ENCODE assay signal across 8 cellular contexts in the genomic region with DNA sequence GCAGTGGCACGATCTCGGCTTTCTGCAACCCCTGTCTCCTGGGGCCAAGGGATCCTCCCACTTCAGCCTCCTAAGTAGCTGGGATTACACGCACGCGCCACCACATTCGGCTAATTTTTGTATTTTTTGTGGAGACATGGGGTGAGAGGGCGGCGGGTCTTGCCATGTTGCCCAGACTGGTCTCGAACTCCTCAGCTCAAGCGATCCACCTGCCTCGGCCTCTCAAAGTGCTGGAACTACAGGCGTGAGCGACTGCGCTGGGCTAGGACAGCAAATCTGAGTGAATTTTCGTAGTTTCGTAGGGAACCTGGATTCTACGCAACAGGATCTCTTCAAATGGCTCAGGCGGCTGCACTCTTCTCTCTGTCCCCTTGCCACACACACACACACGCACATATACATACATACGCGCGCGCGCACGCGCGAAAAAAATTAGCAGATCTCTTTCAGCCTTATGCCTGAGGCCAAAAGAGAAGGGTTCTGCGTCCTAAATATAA. TPM values are rescaled to one million over a fixed set of nuclear protein-coding genes. Genes with fewer than 3 reads are reported as not detected.
A peak's percentile ranks its signal among the peaks of the same experiment; 100 is the strongest.
DNase-seq lines count a peak whose midpoint lies in the region; ATAC-seq and TF ChIP-seq lines count a peak whose summit lies in the region.

No MANE protein-coding gene starts in this region.

- H3K4me1 ChIP-seq in Panc1 (ENCODE audit: control insufficient read depth, insufficient read depth, low read length), result peaks cover 3% of the 10 kb centered on the region; the same call in 1 of the 2 replicates

- CTCF ChIA-PET in Panc1 (lab: Charles Lee), result no interaction called here

- no peaks in the 10 kb centered on the region for H3K9me3 Mint-ChIP-seq in osteocyte (ENCODE audit: unreplicated experiment)

- H3K36me3 Mint-ChIP-seq in osteocyte (ENCODE audit: unreplicated experiment), result peaks cover 5% of the 10 kb centered on the region

- H3K4me3 ChIP-seq in H7 (ENCODE audit: insufficient read depth, low read depth, low read length) (peak overlapping the region; percentile 33), Panc1 (ENCODE audit: low read depth in 2 of 2, low read length in 2 of 2) (peak overlapping the region; percentile 74 to 99), epithelial cell of proximal tubule (ENCODE audit: low read depth, low read length) (peak overlapping the region; percentile 86)

- no peaks in the 10 kb centered on the region for H3K9me3 ChIP-seq in Panc1 (ENCODE audit: control insufficient read depth, insufficient read depth, low read depth, low read length)

- no peaks in the 10 kb centered on the region for H3K27me3 Mint-ChIP-seq in osteocyte (ENCODE audit: unreplicated experiment)

- H3K27ac Mint-ChIP-seq in osteocyte (ENCODE audit: unreplicated experiment), result peak overlapping the region; percentile 62

- H3K27me3 ChIP-seq in H7 (ENCODE audit: control insufficient read depth, insufficient read depth, low read length) (no peaks in the 10 kb centered on the region), Panc1 (ENCODE audit: control insufficient read depth, insufficient read depth, low read length) (no peaks in the 10 kb centered on the region)

- H3K36me3 ChIP-seq in H7 (replicated peaks; ENCODE audit: control insufficient read depth, insufficient read depth, low read length) (peaks cover 1% of the 10 kb centered on the region; the same call in 1 of the 2 replicates), Panc1 (ENCODE audit: control insufficient read depth, insufficient read depth, low read length) (peaks cover 7% of the 10 kb centered on the region; the same call in 1 of the 2 replicates)

- BruUV-seq in Panc1 (replicated peaks; lab: Mats Ljungman, UMichigan), result no TSS peak

- intact Hi-C loops in Panc1 (cut with micrococcal nuclease; ENCODE audit: unreplicated experiment) (no loop called here), posterior vena cava (cut with DNase I) (no loop called here)

- H3K4me1 Mint-ChIP-seq in osteocyte (ENCODE audit: unreplicated experiment), result peaks cover 18% of the 10 kb centered on the region

- H3K4me3 Mint-ChIP-seq in osteocyte (ENCODE audit: unreplicated experiment), result peak overlapping the region; percentile 92

- peak overlapping the region; percentile 85 for H3K27ac ChIP-seq in Panc1 (ENCODE audit: low read length)

- in situ Hi-C loops in Panc1 (cut with HindIII; ENCODE audit: low pct_unique_long_range_greater_than_20kb, low sequenced_read_pairs), result no loop called here

- DNase-seq in H7 (no peak), Panc1 (ENCODE audit: low read depth, low spot score) (no peak), epithelial cell of proximal tubule (ENCODE audit: low read depth) (no peak), osteocyte (ENCODE audit: extremely low spot score, unreplicated experiment) (no peak), posterior vena cava (ENCODE audit: low spot score) (no peak)

- TF ChIP-seq CTCF in Panc1 (IDR thresholded peaks at IDR 0.05), result no peak
- TF ChIP-seq CTCF in epithelial cell of proximal tubule (conservative IDR thresholded peaks at IDR 0.05; ENCODE audit: low read depth, low read length), result no peak
- TF ChIP-seq CTCF in osteocyte (IDR thresholded peaks at IDR 0.05), result no peak

- POLR2A ChIA-PET in Panc1 (lab: Charles Lee), result no interaction called here

- ATAC-seq in Panc1 (peak; percentile 23; the same call in 1 of the 2 replicates), GM19324 (IDR thresholded peaks at IDR 0.05; ENCODE audit: low FRiP score, unreplicated experiment) (no peak), GM19351 (IDR thresholded peaks at IDR 0.05; ENCODE audit: unreplicated experiment) (no peak), GM21723 (IDR thresholded peaks at IDR 0.05; ENCODE audit: unreplicated experiment) (no peak)

RNA-seq across cellular contexts. Expression of gene PINLYP, which starts 0.4 kb away (rescaled TPM):
- 4.9 and 6.2 TPM in 2 replicates for total RNA-seq in H7 (2014; rRNA removed; shearing (Covaris generic))
- total RNA-seq in Panc1 (2021; ENCODE audit: unreplicated experiment), result 0.21 TPM
- polyA plus RNA-seq in Panc1 (2012; ENCODE audit: insufficient read length), result 0.64 TPM
- total RNA-seq in epithelial cell of proximal tubule, result 0.43 and 2.3 TPM in 2 replicates
- total RNA-seq in osteocyte, result 0.91 and 1.2 TPM in 2 replicates
- 10 to 100 TPM in 1 of 2 donors, 1 to 10 TPM in 1; 9.1 to 12.8 TPM for total RNA-seq in posterior vena cava

RNA-seq across cellular contexts. Expression of gene XRCC1, which starts 0.7 kb away (rescaled TPM):
- 44.9 and 58.8 TPM in 2 replicates for total RNA-seq in H7 (2014; rRNA removed; shearing (Covaris generic))
- total RNA-seq in Panc1 (2021; ENCODE audit: unreplicated experiment), result 20.1 TPM
- polyA plus RNA-seq in Panc1 (2012; ENCODE audit: insufficient read length), result 27.4 TPM
- total RNA-seq in epithelial cell of proximal tubule, result 31.4 and 42.9 TPM in 2 replicates
- 37.1 and 43.2 TPM in 2 replicates for total RNA-seq in osteocyte
- total RNA-seq in posterior vena cava, result 10 to 100 TPM; 13.7 to 14.2 TPM

RNA-seq across cellular contexts. Expression of gene IRGQ, which starts 19.9 kb away (rescaled TPM):
- total RNA-seq in H7 (2014; rRNA removed; shearing (Covaris generic)), result 11.2 and 16.5 TPM in 2 replicates
- 20.4 TPM for total RNA-seq in Panc1 (2021; ENCODE audit: unreplicated experiment)
- 4.8 TPM for polyA plus RNA-seq in Panc1 (2012; ENCODE audit: insufficient read length)
- 20.8 and 21.3 TPM in 2 replicates for total RNA-seq in epithelial cell of proximal tubule
- total RNA-seq in osteocyte, result 40.9 and 45.9 TPM in 2 replicates
- 10 to 100 TPM; 19.2 to 21.0 TPM for total RNA-seq in posterior vena cava

RNA-seq across cellular contexts. Expression of gene ZNF576, which starts 20.4 kb away (rescaled TPM):
- 12.3 and 18.6 TPM in 2 replicates for total RNA-seq in H7 (2014; rRNA removed; shearing (Covaris generic))
- total RNA-seq in Panc1 (2021; ENCODE audit: unreplicated experiment) (14.1 TPM), epithelial cell of proximal tubule (6.9 and 10.9 TPM in 2 replicates), osteocyte (13.2 and 16.2 TPM in 2 replicates), posterior vena cava (10 to 100 TPM in 1 of 2 donors, 1 to 10 TPM in 1; 8.9 to 13.2 TPM)
- 16.5 TPM for polyA plus RNA-seq in Panc1 (2012; ENCODE audit: insufficient read length)

RNA-seq across cellular contexts. Expression of gene SRRM5, which starts 35.9 kb away (rescaled TPM):
- total RNA-seq in H7 (2014; rRNA removed; shearing (Covaris generic)), result 0.21 and 0.26 TPM in 2 replicates
- 0.10 TPM for total RNA-seq in Panc1 (2021; ENCODE audit: unreplicated experiment)
- polyA plus RNA-seq in Panc1 (2012; ENCODE audit: insufficient read length), result 0.22 TPM
- 0.12 TPM in 1 of 2 replicates, not detected in the other for total RNA-seq in epithelial cell of proximal tubule
- 0.24 and 0.35 TPM in 2 replicates for total RNA-seq in osteocyte
- under 1 TPM; 0.23 to 0.38 TPM for total RNA-seq in posterior vena cava

Comparison
In these comparisons a context has a peak if more than half of its experiments do, and no peak if none do; other contexts are left out.
1. H3K4me3 ChIP-seq: peak in every context shown above with its lines; median percentile 86 in Panc1; 86 in epithelial cell of proximal tubule; 33 in H7.